Comparison of ENCODE assay signal across 24 cellular contexts in genomic region chr12:57902371-57903042, GRCh38. TPM values are rescaled to one million over a fixed set of nuclear protein-coding genes. Genes with fewer than 3 reads are reported as not detected.
DNase-seq lines count a peak whose midpoint lies in the region; ATAC-seq and TF ChIP-seq lines count a peak whose summit lies in the region.
"Had no signal": no experiment of that assay in that cellular context is flagged by ENCODE, and none has a peak within 500 bp of the region (broad histone marks: within the 10 kb centered on the region; RNA-seq: fewer than 3 reads in every experiment).

No MANE protein-coding gene starts in this region.

- H3K36me3 Mint-ChIP-seq in activated naive CD4-positive, alpha-beta T cell treated with anti-CD3 and anti-CD28 coated beads, Interleukin-2, amount 50 U/mL, for 24 hours: no peaks in the 10 kb centered on the region
- H3K36me3 Mint-ChIP-seq: immature natural killer cell, naive B cell had no signal

- no peak overlapping the region for H3K4me3 Mint-ChIP-seq in activated naive CD4-positive, alpha-beta T cell treated with anti-CD3 and anti-CD28 coated beads, Interleukin-2, amount 50 U/mL, for 24 hours
- H3K4me3 Mint-ChIP-seq: activated CD8-positive, alpha-beta T cell treated with anti-CD3 and anti-CD28 coated beads, Interleukin-2, amount 10 ng/mL, durations not matched to agents 7 days and 5 days; activated naive CD4-positive, alpha-beta T cell treated with anti-CD3 and anti-CD28 coated beads for 36 hours; activated T-cell treated with anti-CD3 and anti-CD28 coated beads, Interleukin-2, amount 50 U/mL, for 4 hours; immature natural killer cell; naive B cell had no signal

- H3K27ac ChIP-seq in upper lobe of right lung: no peak overlapping the region
- H3K27ac ChIP-seq: A549, BLaER1, body of pancreas, colonic mucosa, ovary, SJCRH30 had no signal

- H3K9me3 ChIP-seq in upper lobe of right lung: no peaks in the 10 kb centered on the region
- H3K9me3 ChIP-seq: A549, BLaER1, body of pancreas, colonic mucosa, ovary, SJCRH30 had no signal

- H3K4me1 Mint-ChIP-seq in activated naive CD4-positive, alpha-beta T cell treated with anti-CD3 and anti-CD28 coated beads, Interleukin-2, amount 50 U/mL, for 24 hours: peaks cover 30% of the 10 kb centered on the region

- no peaks in the 10 kb centered on the region for H3K36me3 ChIP-seq in upper lobe of right lung
- H3K36me3 ChIP-seq: BLaER1, colonic mucosa, ovary, SJCRH30 had no signal

- TF ChIP-seq CTCF in astrocyte of the spinal cord (IDR thresholded peaks at IDR 0.05; ENCODE audit: low read depth, low read length): no peak
- TF ChIP-seq CTCF in upper lobe of right lung (IDR thresholded peaks at IDR 0.05): no peak

- in situ Hi-C loops in astrocyte of the spinal cord (cut with HindIII; ENCODE audit: low sequenced_read_pairs): no loop called here

- no peak for DNase-seq in activated naive CD4-positive, alpha-beta T cell treated with Interleukin-2 at 50 U/mL for 16 hours
- DNase-seq in astrocyte of the spinal cord (ENCODE audit: low read depth, low spot score): peak; percentile 33
- DNase-seq in medulla oblongata (ENCODE audit: extremely low spot score): peak; percentile 24
- no peak for DNase-seq in upper lobe of right lung
- DNase-seq in activated CD8-positive, alpha-beta memory T cell treated with anti-CD3 and anti-CD28 coated beads, Interleukin-2, amount 50 U/mL, for 4 hours: no peak
- DNase-seq in COLO829 (ENCODE audit: low spot score): no peak
- DNase-seq: activated CD4-positive, CD25-positive, alpha-beta regulatory T cell; activated CD8-positive, alpha-beta T cell treated with anti-CD3 and anti-CD28 coated beads, Interleukin-2, amount 10 ng/mL, durations not matched to agents 7 days and 5 days; activated naive CD4-positive, alpha-beta T cell treated with anti-CD3 and anti-CD28 coated beads for 36 hours; activated T-cell treated with anti-CD3 and anti-CD28 coated beads, Interleukin-2, amount 50 U/mL, for 4 hours; body of pancreas; colonic mucosa; EL; immature natural killer cell; naive B cell; NCI-H1694 treated with DMSO at 0.1 percent for 48 hours; ovary; right cardiac atrium had no signal

- H3K4me3 ChIP-seq in astrocyte of the spinal cord (ENCODE audit: low read depth, low read length) (no peak overlapping the region), upper lobe of right lung (no peak overlapping the region)
- H3K4me3 ChIP-seq: A549, BLaER1, body of pancreas, colonic mucosa, ovary, SJCRH30 had no signal

- H3K4me1 ChIP-seq in upper lobe of right lung: peaks cover 24% of the 10 kb centered on the region
- H3K4me1 ChIP-seq: SJCRH30 had no signal

- no peaks in the 10 kb centered on the region for H3K27me3 Mint-ChIP-seq in activated naive CD4-positive, alpha-beta T cell treated with anti-CD3 and anti-CD28 coated beads, Interleukin-2, amount 50 U/mL, for 24 hours

- intact Hi-C loops in upper lobe of right lung (cut with DNase I): loop anchor here (5.0 kb wide), 1 partner anchor 75 kb away; no protein-coding TSS in a partner anchor

- H3K27me3 ChIP-seq in upper lobe of right lung: no peaks in the 10 kb centered on the region
- H3K27me3 ChIP-seq: body of pancreas, colonic mucosa, ovary had no signal

- ATAC-seq in upper lobe of right lung: peak; percentile 80
- ATAC-seq in GM21447 (IDR thresholded peaks at IDR 0.05; ENCODE audit: unreplicated experiment): no peak
- ATAC-seq: A549; activated CD8-positive, alpha-beta T cell treated with anti-CD3 and anti-CD28 coated beads, Interleukin-2, amount 10 ng/mL, durations not matched to agents 7 days and 5 days; activated T-cell treated with anti-CD3 and anti-CD28 coated beads, Interleukin-2, amount 50 U/mL, for 4 hours; body of pancreas; HCT116; right cardiac atrium had no signal

- H3K9me3 Mint-ChIP-seq in activated naive CD4-positive, alpha-beta T cell treated with anti-CD3 and anti-CD28 coated beads, Interleukin-2, amount 50 U/mL, for 24 hours: no peaks in the 10 kb centered on the region
- H3K9me3 Mint-ChIP-seq: activated naive CD4-positive, alpha-beta T cell treated with anti-CD3 and anti-CD28 coated beads for 36 hours; activated T-cell treated with anti-CD3 and anti-CD28 coated beads, Interleukin-2, amount 50 U/mL, for 4 hours; immature natural killer cell; naive B cell had no signal

- H3K27ac Mint-ChIP-seq in activated naive CD4-positive, alpha-beta T cell treated with anti-CD3 and anti-CD28 coated beads, Interleukin-2, amount 50 U/mL, for 24 hours: peak overlapping the region; percentile 63
- H3K27ac Mint-ChIP-seq: activated CD8-positive, alpha-beta T cell treated with anti-CD3 and anti-CD28 coated beads, Interleukin-2, amount 10 ng/mL, durations not matched to agents 7 days and 5 days; activated naive CD4-positive, alpha-beta T cell treated with anti-CD3 and anti-CD28 coated beads for 36 hours; immature natural killer cell had no signal

RNA-seq across cellular contexts. Expression of gene ATP23, which starts 38.9 kb away (rescaled TPM):
- 6.2 TPM for total RNA-seq in upper lobe of right lung

RNA-seq across cellular contexts. Expression of gene CTDSP2, which starts 56.0 kb away (rescaled TPM):
- 217 TPM for total RNA-seq in upper lobe of right lung

Comparison
In these comparisons a context has a peak if more than half of its experiments do, and no peak if none do; other contexts are left out.
1. DNase-seq: peak in astrocyte of the spinal cord (single experiment) and medulla oblongata (single experiment); none in activated naive CD4-positive, alpha-beta T cell treated with Interleukin-2 at 50 U/mL for 16 hours (single experiment), upper lobe of right lung (single experiment), activated CD8-positive, alpha-beta memory T cell treated with anti-CD3 and anti-CD28 coated beads, Interleukin-2, amount 50 U/mL, for 4 hours (single experiment) and COLO829 (single experiment).